ENCODE assay signal across 15 cellular contexts in genomic region chr6:143542915-143543314, GRCh38. TPM values are rescaled to one million over a fixed set of nuclear protein-coding genes. Genes with fewer than 3 reads are reported as not detected.
DNase-seq lines count a peak whose midpoint lies in the region; FAIRE-seq and TF ChIP-seq lines count a peak whose summit lies in the region.
"Had no signal": no experiment of that assay in that cellular context is flagged by ENCODE, and none has a peak within 500 bp of the region (broad histone marks: within the 10 kb centered on the region; RNA-seq: fewer than 3 reads in every experiment).

No MANE protein-coding gene starts in this region.

- no peaks in the 10 kb centered on the region for H3K9me3 Mint-ChIP-seq in CD14-positive monocyte
- no peaks in the 10 kb centered on the region for H3K9me3 Mint-ChIP-seq in T-helper 1 cell treated with Interleukin-12 subunit alpha and Interleukin-12 subunit beta and Interleukin-4 antibody, amounts not matched to agents 30 μg/mL and 1 μg/mL, for 36 hours
- H3K9me3 Mint-ChIP-seq: activated naive CD8-positive, alpha-beta T cell treated with anti-CD3 and anti-CD28 coated beads, Interleukin-2, amount 50 U/mL, for 24 hours; stimulated activated naive CD8-positive, alpha-beta T cell treated with anti-CD3 and anti-CD28 coated beads, Interleukin-15, Interleukin-2, amounts not matched to agents 100 ng/mL and 50 ng/mL, for 24 hours had no signal

- peaks cover 44% of the 10 kb centered on the region for H3K4me1 Mint-ChIP-seq in CD14-positive monocyte
- H3K4me1 Mint-ChIP-seq in T-helper 1 cell treated with Interleukin-12 subunit alpha and Interleukin-12 subunit beta and Interleukin-4 antibody, amounts not matched to agents 30 μg/mL and 1 μg/mL, for 36 hours (ENCODE audit: low read depth) = peaks cover 75% of the 10 kb centered on the region

- no peaks in the 10 kb centered on the region for H3K9me2 ChIP-seq in hepatocyte (replicated peaks; ENCODE audit: insufficient read depth)

- no peak overlapping the region for H3K4me3 ChIP-seq in hepatocyte
- H3K4me3 ChIP-seq in spleen = no peak overlapping the region
- H3K4me3 ChIP-seq: esophagus muscularis mucosa, left ventricle myocardium inferior, Peyer's patch had no signal

- no peaks in the 10 kb centered on the region for H4K20me1 ChIP-seq in hepatocyte (ENCODE audit: insufficient read depth, poor library complexity, severe bottlenecking)

- H3K4me2 ChIP-seq in hepatocyte = peak overlapping the region; percentile 50

- no peak overlapping the region for H2AFZ ChIP-seq in hepatocyte

- H3K9me3 ChIP-seq in hepatocyte (ENCODE audit: low read depth) = no peaks in the 10 kb centered on the region
- H3K9me3 ChIP-seq in spleen = no peaks in the 10 kb centered on the region
- H3K9me3 ChIP-seq: esophagus muscularis mucosa, left ventricle myocardium inferior, Peyer's patch had no signal

- DNase-seq in CD14-positive monocyte (ENCODE audit: low spot score) (no peak), EH (ENCODE audit: low read depth) (peak; percentile 22), hepatocyte (ENCODE audit: low spot score) (no peak), spleen (no peak), urothelium cell line (ENCODE audit: low spot score) (no peak), iPS-NIHi11 (ENCODE audit: low spot score) (no peak)
- DNase-seq: activated CD8-positive, alpha-beta memory T cell treated with anti-CD3 and anti-CD28 coated beads, Interleukin-2, amount 10 ng/mL, durations not matched to agents 7 days and 5 days; activated naive CD8-positive, alpha-beta T cell treated with anti-CD3 and anti-CD28 coated beads, Interleukin-2, amount 50 U/mL, for 24 hours; hypothalamus; left ventricle myocardium inferior; NCI-H226; Peyer's patch had no signal

- TF ChIP-seq CTCF in CD14-positive monocyte (IDR thresholded peaks at IDR 0.05) (no peak), hepatocyte (IDR thresholded peaks at IDR 0.05; ENCODE audit: poor library complexity) (no peak), spleen (IDR thresholded peaks at IDR 0.05 in 8 of 11, conservative IDR thresholded peaks at IDR 0.05 in 3 of 11) (no peak)

- no peak overlapping the region for H3K4me3 Mint-ChIP-seq in CD14-positive monocyte
- H3K4me3 Mint-ChIP-seq in T-helper 1 cell treated with Interleukin-12 subunit alpha and Interleukin-12 subunit beta and Interleukin-4 antibody, amounts not matched to agents 30 μg/mL and 1 μg/mL, for 36 hours = peak overlapping the region; percentile 18
- H3K4me3 Mint-ChIP-seq: activated CD8-positive, alpha-beta memory T cell treated with anti-CD3 and anti-CD28 coated beads, Interleukin-2, amount 10 ng/mL, durations not matched to agents 7 days and 5 days; activated naive CD8-positive, alpha-beta T cell treated with anti-CD3 and anti-CD28 coated beads, Interleukin-2, amount 50 U/mL, for 24 hours; stimulated activated naive CD8-positive, alpha-beta T cell treated with anti-CD3 and anti-CD28 coated beads, Interleukin-15, Interleukin-2, amounts not matched to agents 100 ng/mL and 50 ng/mL, for 24 hours had no signal

- peaks cover 79% of the 10 kb centered on the region for H3K79me2 ChIP-seq in hepatocyte

- H3K36me3 Mint-ChIP-seq in CD14-positive monocyte = peaks cover 8 to 9% of the 10 kb centered on the region in 2 donors
- peaks cover 8% of the 10 kb centered on the region for H3K36me3 Mint-ChIP-seq in T-helper 1 cell treated with Interleukin-12 subunit alpha and Interleukin-12 subunit beta and Interleukin-4 antibody, amounts not matched to agents 30 μg/mL and 1 μg/mL, for 36 hours (ENCODE audit: low read depth)

- H3K27ac Mint-ChIP-seq in CD14-positive monocyte = peak overlapping the region; percentile 15 to 87 (median 55)
- peak overlapping the region; percentile 47 for H3K27ac Mint-ChIP-seq in T-helper 1 cell treated with Interleukin-12 subunit alpha and Interleukin-12 subunit beta and Interleukin-4 antibody, amounts not matched to agents 30 μg/mL and 1 μg/mL, for 36 hours
- H3K27ac Mint-ChIP-seq: activated naive CD8-positive, alpha-beta T cell treated with anti-CD3 and anti-CD28 coated beads, Interleukin-2, amount 50 U/mL, for 24 hours; stimulated activated naive CD8-positive, alpha-beta T cell treated with anti-CD3 and anti-CD28 coated beads, Interleukin-15, Interleukin-2, amounts not matched to agents 100 ng/mL and 50 ng/mL, for 24 hours had no signal

- H3K27me3 ChIP-seq in hepatocyte (no peaks in the 10 kb centered on the region), spleen (replicated peaks in 1 of 7) (no peaks in the 10 kb centered on the region)
- H3K27me3 ChIP-seq: esophagus muscularis mucosa, Peyer's patch had no signal

- WGBS in hepatocyte (ENCODE audit: low lambda C conversion rate, missing lambda C conversion rate) = 90% methylated on average over 3 of the region's 3 CpGs
- WGBS in spleen, 5 donors = 92 to 93% (median 92%) methylated on average over 3 of the region's 3 CpGs

- no peak for TF ChIP-seq POLR2A in spleen (IDR thresholded peaks at IDR 0.05)

- intact Hi-C loops in CD14-positive monocyte (cut with micrococcal nuclease) = loop anchor here in 1 of 2 donors (10.0 kb wide), 1 partner anchor 478 kb away; the partner anchor contains the start of gene AIG1
- intact Hi-C loops in spleen (cut with DNase I; ENCODE audit: low total_unique reads) = no loop called here

- no peaks in the 10 kb centered on the region for H3K36me3 ChIP-seq in hepatocyte (replicated peaks; ENCODE audit: insufficient read depth, low read depth)
- no peaks in the 10 kb centered on the region for H3K36me3 ChIP-seq in spleen
- H3K36me3 ChIP-seq: esophagus muscularis mucosa, left ventricle myocardium inferior, Peyer's patch had no signal

- H3K4me1 ChIP-seq in hepatocyte (ENCODE audit: insufficient read depth) (peaks cover 36% of the 10 kb centered on the region), spleen (peaks cover 7 to 88% (median 23%) of the 10 kb centered on the region in 6 donors)

- no peak for FAIRE-seq in urothelium cell line (lab: Jason Lieb, UNC)

- H3K27me3 Mint-ChIP-seq in CD14-positive monocyte (ENCODE audit: low read depth in 3 of 3) = no peaks in the 10 kb centered on the region
- no peaks in the 10 kb centered on the region for H3K27me3 Mint-ChIP-seq in T-helper 1 cell treated with Interleukin-12 subunit alpha and Interleukin-12 subunit beta and Interleukin-4 antibody, amounts not matched to agents 30 μg/mL and 1 μg/mL, for 36 hours (ENCODE audit: low read depth)
- H3K27me3 Mint-ChIP-seq: activated CD8-positive, alpha-beta memory T cell treated with anti-CD3 and anti-CD28 coated beads, Interleukin-2, amount 10 ng/mL, durations not matched to agents 7 days and 5 days; activated naive CD8-positive, alpha-beta T cell treated with anti-CD3 and anti-CD28 coated beads, Interleukin-2, amount 50 U/mL, for 24 hours; stimulated activated naive CD8-positive, alpha-beta T cell treated with anti-CD3 and anti-CD28 coated beads, Interleukin-15, Interleukin-2, amounts not matched to agents 100 ng/mL and 50 ng/mL, for 24 hours had no signal

- peak overlapping the region; percentile 96 for H3K27ac ChIP-seq in hepatocyte
- H3K27ac ChIP-seq in spleen = peak overlapping the region in 1 of 8 donors; percentile 1
- H3K27ac ChIP-seq: esophagus muscularis mucosa had no signal

RNA-seq across cellular contexts. Expression of gene FUCA2, which starts 31.4 kb away (rescaled TPM):
- polyA plus RNA-seq in CD14-positive monocyte (10 to 100 TPM; 83.7 to 93.5 TPM), hepatocyte (141 and 142 TPM in 2 replicates), spleen (10 to 100 TPM; 12.5 to 15.3 (median 13.7) TPM)
- total RNA-seq in hepatocyte (117 TPM in 2 replicates), spleen (10 to 100 TPM; 26.7 to 59.3 (median 40.0) TPM)
